ENCODE assay signal across 8 cellular contexts in genomic region chr11:47715082-47715669, GRCh38. TPM values are rescaled to one million over a fixed set of nuclear protein-coding genes. Genes with fewer than 3 reads are reported as not detected.
DNase-seq lines count a peak whose midpoint lies in the region; ATAC-seq and TF ChIP-seq lines count a peak whose summit lies in the region.

Gene AGBL2, minus strand, starts transcription at chr11:47715369. Its CDS starts 719 bp downstream, at chr11:47714650.

- DNase-seq in CD14-positive monocyte (ENCODE audit: low spot score) = peak; percentile 64
- DNase-seq in NOMO-1 (lab: John Stamatoyannopoulos, UW; ENCODE audit: unreplicated experiment in 2 of 2) = peak; percentile 41 to 56
- peak; percentile 77 for DNase-seq in activated T-cell treated with anti-CD3 and anti-CD28 coated beads for 1 hour (ENCODE audit: low read depth)
- no peak for DNase-seq in epithelial cell of proximal tubule (ENCODE audit: low read depth)
- peak; percentile 68 for DNase-seq in mucosa of gallbladder (ENCODE audit: low spot score)
- peak; percentile 77 for DNase-seq in stimulated activated CD8-positive, alpha-beta memory T cell treated with anti-CD3 and anti-CD28 coated beads, Interleukin-4, amount 100 ng/mL, for 24 hours (ENCODE audit: low read depth)

- H3K27me3 Mint-ChIP-seq in CD14-positive monocyte (ENCODE audit: low read depth in 3 of 3) = no peaks in the 10 kb centered on the region

- H3K27ac Mint-ChIP-seq in CD14-positive monocyte = peak within 1 kb of the TSS; percentile 85 to 95 (median 93)

- intact Hi-C loops in CD14-positive monocyte (cut with micrococcal nuclease) = no loop called here

- peak within 1 kb of the TSS; percentile 99 to 100 for H3K4me3 Mint-ChIP-seq in CD14-positive monocyte

- TF ChIP-seq CTCF in CD14-positive monocyte (IDR thresholded peaks at IDR 0.05) (no peak), epithelial cell of proximal tubule (conservative IDR thresholded peaks at IDR 0.05; ENCODE audit: low read depth, low read length) (no peak)

- H3K36me3 Mint-ChIP-seq in CD14-positive monocyte = peaks cover 27 to 41% of the 10 kb centered on the region in 2 donors

- H3K4me1 Mint-ChIP-seq in CD14-positive monocyte = peaks cover 11% of the 10 kb centered on the region

- H3K9me3 Mint-ChIP-seq in CD14-positive monocyte = peaks cover 0 to 2% (median 0%) of the 10 kb centered on the region in 7 donors

- H3K4me3 ChIP-seq in epithelial cell of proximal tubule (ENCODE audit: low read depth, low read length) = peak within 1 kb of the TSS; percentile 65

- peak; percentile 99 for ATAC-seq in GM19351 (IDR thresholded peaks at IDR 0.05; ENCODE audit: unreplicated experiment)
- ATAC-seq in HG03469 (IDR thresholded peaks at IDR 0.05; ENCODE audit: unreplicated experiment) = peak; percentile 86

RNA-seq across cellular contexts. Expression of gene AGBL2, which starts in this region (rescaled TPM):
- not detected for polyA plus RNA-seq in CD14-positive monocyte
- 0.06 and 0.72 TPM in 2 replicates for total RNA-seq in epithelial cell of proximal tubule
- 5.6 TPM for total RNA-seq in mucosa of gallbladder

Comparison
In these comparisons a context has a peak if more than half of its experiments do, and no peak if none do; other contexts are left out.
1. Peak in DNase-seq in CD14-positive monocyte; RNA of the gene not detected or under 1 TPM.